Comparison of ENCODE assay signal across 10 cellular contexts in genomic region chr16:80731915-80732314, GRCh38.
"Had no signal": no experiment of that assay in that cellular context is flagged by ENCODE, and none has a peak within 500 bp of the region (broad histone marks: within the 10 kb centered on the region; RNA-seq: fewer than 3 reads in every experiment).

No MANE protein-coding gene starts in this region.

- H2AFZ ChIP-seq: GM23338 had no signal

- H3K4me2 ChIP-seq: GM23338 had no signal

- ATAC-seq: GM23338, K562 had no signal

- H3K27ac ChIP-seq: HL-60 had no signal

- FAIRE-seq: H1, H54, K562 had no signal

- H3K4me3 ChIP-seq: GM23338, K562 had no signal

- DNase-seq: H9, HCEC 1CT, HFFc6, IMR-90, KG1 had no signal
